Comparison of ENCODE assay signal across 15 cellular contexts in the genomic region with DNA sequence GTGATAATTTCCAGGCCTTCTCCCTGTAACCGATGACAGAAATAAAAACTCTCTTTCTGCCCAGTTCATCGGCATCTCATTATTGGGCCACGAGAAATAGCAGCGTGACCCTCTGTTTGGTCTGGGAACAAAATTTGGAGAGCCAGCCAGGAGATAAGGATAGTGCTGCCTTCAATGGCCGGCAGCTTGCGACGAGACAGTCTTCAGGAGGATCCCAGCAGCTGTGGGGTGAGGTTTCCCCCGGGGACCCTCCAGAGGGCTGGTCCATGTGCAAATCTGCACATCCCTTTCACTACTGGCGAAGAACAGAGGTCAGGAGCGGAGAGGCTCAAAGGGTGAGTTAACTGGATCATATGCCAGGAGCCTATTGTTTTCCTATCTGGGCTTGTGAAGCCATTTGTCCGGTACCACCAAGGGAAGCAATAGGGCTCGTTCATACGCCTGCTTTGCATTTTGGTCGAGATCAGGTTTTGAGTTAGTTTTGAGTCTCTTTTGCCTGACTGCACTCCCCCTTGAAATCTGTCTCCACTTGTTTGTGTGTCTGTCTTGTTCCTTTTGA. TPM values are rescaled to one million over a fixed set of nuclear protein-coding genes. Genes with fewer than 3 reads are reported as not detected.
A peak's percentile ranks its signal among the peaks of the same experiment; 100 is the strongest.
DNase-seq lines count a peak whose midpoint lies in the region; ATAC-seq, FAIRE-seq and TF ChIP-seq lines count a peak whose summit lies in the region.
"Had no signal": no experiment of that assay in that cellular context is flagged by ENCODE, and none has a peak within 500 bp of the region (broad histone marks: within the 10 kb centered on the region; RNA-seq: fewer than 3 reads in every experiment).

No MANE protein-coding gene starts in this region.

- no TSS peak for BruUV-seq in K562 (replicated peaks; lab: Mats Ljungman, UMichigan)

- H3K4me2 ChIP-seq in K562 (ENCODE audit: insufficient read depth, low read length) = no peak overlapping the region; the same call in 1 of the 2 replicates

- no peaks in the 10 kb centered on the region for H3K9me3 ChIP-seq in K562 (replicated peaks; ENCODE audit: control insufficient read depth, insufficient read depth, low read depth, low read length)
- no peaks in the 10 kb centered on the region for H3K9me3 ChIP-seq in vagina

- peaks cover 5 to 17% of the 10 kb centered on the region in 2 experiments; a peak in 3 of 5 replicates for H3K4me1 ChIP-seq in K562 (replicated peaks in 1 of 2; ENCODE audit: control insufficient read depth in 2 of 2, insufficient read depth in 2 of 2, low read length in 2 of 2)
- peaks cover 15% of the 10 kb centered on the region for H3K4me1 ChIP-seq in vagina

- no peaks in the 10 kb centered on the region for H3K79me2 ChIP-seq in K562 (ENCODE audit: control insufficient read depth, insufficient read depth, low read length)

- no peaks in the 10 kb centered on the region for H3K27me3 Mint-ChIP-seq in nephron (ENCODE audit: low read depth)
- H3K27me3 Mint-ChIP-seq in natural killer cell (ENCODE audit: low read depth in 2 of 2) = no peaks in the 10 kb centered on the region
- H3K27me3 Mint-ChIP-seq: CD4-positive, alpha-beta memory T cell had no signal

- no peak for TF ChIP-seq RAD21 in K562 (CRISPR knock-in tag; conservative IDR thresholded peaks at IDR 0.05 in 1 of 2, IDR thresholded peaks at IDR 0.05 in 1 of 2)

- H3K36me3 Mint-ChIP-seq in nephron (ENCODE audit: low read depth) (no peaks in the 10 kb centered on the region), natural killer cell (no peaks in the 10 kb centered on the region)
- H3K36me3 Mint-ChIP-seq: CD4-positive, alpha-beta memory T cell had no signal

- POLR2A ChIA-PET in K562 (lab: Yijun Ruan, JAX) = interaction anchor here (0.6 kb wide), 1 partner anchor 92 kb away, joined by 3 read pairs; no protein-coding TSS in a partner anchor

- TF ChIP-seq POLR2A in K562 (conservative IDR thresholded peaks at IDR 0.05) (no peak), vagina (IDR thresholded peaks at IDR 0.05) (no peak)

- no peak for TF ChIP-seq EP300 in K562 (IDR thresholded peaks at IDR 0.05; ENCODE audit: low read length)

- H2AFZ ChIP-seq in K562 (ENCODE audit: low read depth, low read length) = peak overlapping the region; percentile 77

- no peaks in the 10 kb centered on the region for H4K20me1 ChIP-seq in K562 (replicated peaks; ENCODE audit: control insufficient read depth, insufficient read depth, low read length)

- ATAC-seq in K562 = no peak
- ATAC-seq in left cardiac atrium = peak; percentile 64 to 66
- no peak for ATAC-seq in natural killer cell
- ATAC-seq in GM21737 (IDR thresholded peaks at IDR 0.05; ENCODE audit: unreplicated experiment) = no peak

- no peak overlapping the region for H3K27ac ChIP-seq in K562 (ENCODE audit: extremely low read depth, low read depth, low read length)
- H3K27ac ChIP-seq in vagina = peak overlapping the region; percentile 58

- 67% methylated on average over 13 of the region's 14 CpGs for WGBS in K562 (ENCODE audit: insufficient coverage, low coverage, missing lambda C conversion rate)

- no peaks in the 10 kb centered on the region for H3K9me3 Mint-ChIP-seq in nephron
- H3K9me3 Mint-ChIP-seq in natural killer cell = no peaks in the 10 kb centered on the region
- H3K9me3 Mint-ChIP-seq: CD4-positive, alpha-beta memory T cell had no signal

- no peaks in the 10 kb centered on the region for H3K36me3 ChIP-seq in K562 (ENCODE audit: control insufficient read depth, insufficient read depth, low read length)
- H3K36me3 ChIP-seq in vagina = no peaks in the 10 kb centered on the region

- DNase-seq in K562 (ENCODE audit: extremely low read depth in 1 of 4, low spot score in 3 of 4) (no peak), left cardiac atrium (no peak), vagina (ENCODE audit: extremely low spot score in 2 of 2) (no peak), natural killer cell (no peak)
- no peak for DNase-seq in activated CD4-positive, CD25-positive, alpha-beta regulatory T cell treated with anti-CD3 and anti-CD28 coated beads, Interleukin-2, amount 50 U/mL, for 72 hours
- DNase-seq: CD4-positive, alpha-beta memory T cell; HCEC 1CT; MV-4-11; NCI-H1417; NCI-H187 treated with DMSO at 0.1 percent for 48 hours; NCI-H526 treated with DMSO at 0.1 percent for 48 hours; SIG-M5 had no signal

- H3K27me3 ChIP-seq in K562 (ENCODE audit: control insufficient read depth in 2 of 2, insufficient read depth in 2 of 2, low read length in 2 of 2) = no peaks in the 10 kb centered on the region
- no peaks in the 10 kb centered on the region for H3K27me3 ChIP-seq in vagina

- TF ChIP-seq CTCF in K562 (IDR thresholded peaks at IDR 0.05 in 2 of 3, conservative IDR thresholded peaks at IDR 0.05 in 1 of 3; ENCODE audit: insufficient read depth in 2 of 3, low read depth in 1 of 3, low read length in 3 of 3) = no peak
- TF ChIP-seq CTCF in nephron (IDR thresholded peaks at IDR 0.05; ENCODE audit: unreplicated experiment in 3 of 3) = no peak
- no peak for TF ChIP-seq CTCF in vagina (IDR thresholded peaks at IDR 0.05)
- no peak for TF ChIP-seq CTCF in natural killer cell (IDR thresholded peaks at IDR 0.05)

- intact Hi-C loops in K562 (cut with micrococcal nuclease) (no loop called here), left cardiac atrium (cut with DNase I) (no loop called here), vagina (cut with DNase I) (loop anchor here (5.0 kb wide), 1 partner anchor 38 kb away; a partner anchor contains a TSS), natural killer cell (cut with micrococcal nuclease) (no loop called here)

- H3K9me1 ChIP-seq in K562 (ENCODE audit: control insufficient read depth, insufficient read depth, low read length) = no peaks in the 10 kb centered on the region

- no peak overlapping the region for H3K4me3 ChIP-seq in K562
- H3K4me3 ChIP-seq in vagina = peak overlapping the region; percentile 4 to 23

- H3K4me3 Mint-ChIP-seq in nephron = no peak overlapping the region
- H3K4me3 Mint-ChIP-seq in natural killer cell = no peak overlapping the region
- H3K4me3 Mint-ChIP-seq: CD4-positive, alpha-beta memory T cell had no signal

- H3K4me1 Mint-ChIP-seq in nephron = peaks cover 15% of the 10 kb centered on the region
- no peaks in the 10 kb centered on the region for H3K4me1 Mint-ChIP-seq in natural killer cell
- H3K4me1 Mint-ChIP-seq: CD4-positive, alpha-beta memory T cell had no signal

- peak; percentile 40 for FAIRE-seq in K562 (lab: Jason Lieb, UNC)
- FAIRE-seq: RCC 7860 had no signal

- in situ Hi-C loops in K562 (cut with MboI) = no loop called here

- H3K9ac ChIP-seq in K562 (ENCODE audit: insufficient read depth in 1 of 2, low read depth in 2 of 2, low read length in 2 of 2) = no peak overlapping the region

- H3K27ac Mint-ChIP-seq in nephron (peak overlapping the region; percentile 44 to 74 (median 54)), natural killer cell (no peak overlapping the region)
- H3K27ac Mint-ChIP-seq: CD4-positive, alpha-beta memory T cell had no signal

- CTCF ChIA-PET in K562 (lab: Yijun Ruan, JAX; ENCODE audit: low intra/inter-chr PET ratio) = no interaction called here

RNA-seq across cellular contexts. Expression of a gene that starts 4.8 kb away (rescaled TPM):
- total RNA-seq in K562 (2011; cell fraction: chromatin; rRNA removed; ENCODE audit: low replicate concordance) = 0.86 TPM in 1 of 2 replicates, not detected in the other
- total RNA-seq in K562 (2011; cell fraction: nucleolus; rRNA removed) = not detected in 2 replicates
- 1.1 TPM in 1 of 2 replicates, not detected in the other for total RNA-seq in K562 (2011; cell fraction: nucleoplasm; rRNA removed)
- total RNA-seq in K562 (2014; rRNA removed) (not detected in 2 replicates), K562 (2014; rRNA removed; fragmentation: Illumina TruSeq; extraction: Trizol) (not detected in 2 replicates), K562 (2015; rRNA removed; fragmentation: Illumina TruSeq; extraction: Trizol) (not detected in 2 replicates), K562 (2021) (not detected in 2 replicates), left cardiac atrium (not detected), vagina (5.4 TPM), natural killer cell (not detected)
- polyA plus RNA-seq in K562 (2011; rRNA removed) (0.06 and 0.07 TPM in 2 replicates), K562 (2014; fragmentation: Illumina TruSeq; extraction: Trizol) (not detected in 2 replicates), K562 (2014; fragmentation: Nextera tagmentation; extraction: Ambion mirVana) (not detected), K562 (2014; rRNA removed) (0.09 TPM in 1 of 2 replicates, not detected in the other)
- polyA plus RNA-seq in K562 (2011; cell fraction: cytosol; rRNA removed) = 0.10 TPM in 1 of 2 replicates, not detected in the other
- polyA plus RNA-seq in K562 (2011; cell fraction: nucleus; rRNA removed) = 0.18 and 0.20 TPM in 2 replicates
- not detected in 2 replicates for polyA plus RNA-seq in K562 (2012)
- not detected in 2 replicates for polyA minus RNA-seq in K562 (2011; rRNA and poly(A)+ RNA removed)
- not detected in 2 replicates for polyA minus RNA-seq in K562 (2011; cell fraction: cytosol; rRNA and poly(A)+ RNA removed)
- 0.67 TPM in 1 of 2 replicates, not detected in the other for polyA minus RNA-seq in K562 (2011; cell fraction: nucleus; rRNA and poly(A)+ RNA removed)
- polyA plus RNA-seq: CD4-positive, alpha-beta memory T cell had no signal

RNA-seq across cellular contexts. Expression of a gene that starts 14.1 kb away (rescaled TPM):
- total RNA-seq in K562 (2011; cell fraction: chromatin; rRNA removed; ENCODE audit: low replicate concordance) = 312 and 387 TPM in 2 replicates
- 235 and 245 TPM in 2 replicates for total RNA-seq in K562 (2011; cell fraction: nucleolus; rRNA removed)
- total RNA-seq in K562 (2011; cell fraction: nucleoplasm; rRNA removed) = 205 and 234 TPM in 2 replicates
- total RNA-seq in K562 (2014; rRNA removed) (63.5 and 83.7 TPM in 2 replicates), K562 (2014; rRNA removed; fragmentation: Illumina TruSeq; extraction: Trizol) (62.6 and 65.6 TPM in 2 replicates), K562 (2015; rRNA removed; fragmentation: Illumina TruSeq; extraction: Trizol) (75.6 and 80.3 TPM in 2 replicates), K562 (2021) (82.7 and 83.6 TPM in 2 replicates), left cardiac atrium (10 to 100 TPM; 33.8 to 39.0 TPM), vagina (77.1 TPM), natural killer cell (10 to 100 TPM; 62.8 to 79.2 (median 74.1) TPM)
- polyA plus RNA-seq in K562 (2011; rRNA removed) (119 and 168 TPM in 2 replicates), K562 (2014; fragmentation: Illumina TruSeq; extraction: Trizol) (97.6 and 105 TPM in 2 replicates), K562 (2014; fragmentation: Nextera tagmentation; extraction: Ambion mirVana) (100 to 1,000 TPM in 1 of 2 experiments, 10 to 100 TPM in 1; 90.0 to 150 TPM), K562 (2014; rRNA removed) (119 and 131 TPM in 2 replicates)
- polyA plus RNA-seq in K562 (2011; cell fraction: cytosol; rRNA removed) = 85.7 and 125 TPM in 2 replicates
- 549 and 894 TPM in 2 replicates for polyA plus RNA-seq in K562 (2011; cell fraction: nucleus; rRNA removed)
- 57.2 and 95.2 TPM in 2 replicates for polyA plus RNA-seq in K562 (2012)
- 40.4 and 53.4 TPM in 2 replicates for polyA minus RNA-seq in K562 (2011; rRNA and poly(A)+ RNA removed)
- polyA minus RNA-seq in K562 (2011; cell fraction: cytosol; rRNA and poly(A)+ RNA removed) = 18.0 and 21.2 TPM in 2 replicates
- polyA minus RNA-seq in K562 (2011; cell fraction: nucleus; rRNA and poly(A)+ RNA removed) = 67.7 and 105 TPM in 2 replicates

RNA-seq across cellular contexts. Expression of a gene that starts 21.0 kb away (rescaled TPM):
- total RNA-seq in K562 (2011; cell fraction: chromatin; rRNA removed; ENCODE audit: low replicate concordance) = 236 and 348 TPM in 2 replicates
- total RNA-seq in K562 (2011; cell fraction: nucleolus; rRNA removed) = 137 and 162 TPM in 2 replicates
- 212 and 255 TPM in 2 replicates for total RNA-seq in K562 (2011; cell fraction: nucleoplasm; rRNA removed)
- total RNA-seq in K562 (2014; rRNA removed) (44.5 and 62.1 TPM in 2 replicates), K562 (2014; rRNA removed; fragmentation: Illumina TruSeq; extraction: Trizol) (24.9 and 28.2 TPM in 2 replicates), K562 (2015; rRNA removed; fragmentation: Illumina TruSeq; extraction: Trizol) (27.5 and 28.5 TPM in 2 replicates), K562 (2021) (37.4 and 41.0 TPM in 2 replicates), left cardiac atrium (100 to 1,000 TPM; 212 to 215 TPM), vagina (307 TPM), natural killer cell (10 to 100 TPM; 11.2 to 14.6 (median 13.6) TPM)
- polyA plus RNA-seq in K562 (2011; rRNA removed) (66.3 and 105 TPM in 2 replicates), K562 (2014; fragmentation: Illumina TruSeq; extraction: Trizol) (81.2 and 81.3 TPM in 2 replicates), K562 (2014; fragmentation: Nextera tagmentation; extraction: Ambion mirVana) (10 to 100 TPM; 10.1 to 22.9 TPM), K562 (2014; rRNA removed) (59.3 and 67.3 TPM in 2 replicates)
- polyA plus RNA-seq in K562 (2011; cell fraction: cytosol; rRNA removed) = 81.1 and 138 TPM in 2 replicates
- 200 and 241 TPM in 2 replicates for polyA plus RNA-seq in K562 (2011; cell fraction: nucleus; rRNA removed)
- 41.0 and 60.2 TPM in 2 replicates for polyA plus RNA-seq in K562 (2012)
- 42.2 and 67.9 TPM in 2 replicates for polyA minus RNA-seq in K562 (2011; rRNA and poly(A)+ RNA removed)
- 15.7 and 39.4 TPM in 2 replicates for polyA minus RNA-seq in K562 (2011; cell fraction: cytosol; rRNA and poly(A)+ RNA removed)
- polyA minus RNA-seq in K562 (2011; cell fraction: nucleus; rRNA and poly(A)+ RNA removed) = 54.4 and 64.0 TPM in 2 replicates

RNA-seq across cellular contexts. Expression of a gene that starts 26.1 kb away (rescaled TPM):
- 0.19 TPM in 1 of 2 replicates, not detected in the other for total RNA-seq in K562 (2011; cell fraction: chromatin; rRNA removed; ENCODE audit: low replicate concordance)
- total RNA-seq in K562 (2011; cell fraction: nucleolus; rRNA removed) = not detected in 2 replicates
- not detected in 2 replicates for total RNA-seq in K562 (2011; cell fraction: nucleoplasm; rRNA removed)
- total RNA-seq in K562 (2014; rRNA removed) (0.18 and 0.24 TPM in 2 replicates), K562 (2014; rRNA removed; fragmentation: Illumina TruSeq; extraction: Trizol) (not detected in 2 replicates), K562 (2015; rRNA removed; fragmentation: Illumina TruSeq; extraction: Trizol) (not detected in 2 replicates), K562 (2021) (not detected in 2 replicates), left cardiac atrium (1 to 10 TPM in 1 of 2 donors, under 1 TPM in 1; 0.44 to 1.6 TPM), vagina (not detected), natural killer cell (not detected)
- polyA plus RNA-seq in K562 (2011; rRNA removed) (not detected in 2 replicates), K562 (2014; fragmentation: Illumina TruSeq; extraction: Trizol) (not detected in 2 replicates), K562 (2014; fragmentation: Nextera tagmentation; extraction: Ambion mirVana) (not detected), K562 (2014; rRNA removed) (not detected in 2 replicates)
- not detected in 2 replicates for polyA plus RNA-seq in K562 (2011; cell fraction: cytosol; rRNA removed)
- 0.33 TPM in 1 of 2 replicates, not detected in the other for polyA plus RNA-seq in K562 (2011; cell fraction: nucleus; rRNA removed)
- polyA plus RNA-seq in K562 (2012) = not detected in 2 replicates
- polyA minus RNA-seq in K562 (2011; rRNA and poly(A)+ RNA removed) = not detected in 2 replicates
- polyA minus RNA-seq in K562 (2011; cell fraction: cytosol; rRNA and poly(A)+ RNA removed) = not detected in 2 replicates
- polyA minus RNA-seq in K562 (2011; cell fraction: nucleus; rRNA and poly(A)+ RNA removed) = not detected in 2 replicates
- total RNA-seq: CD4-positive, alpha-beta memory T cell had no signal
- polyA plus RNA-seq: CD4-positive, alpha-beta memory T cell had no signal

RNA-seq across cellular contexts. Expression of a gene that starts 30.7 kb away (rescaled TPM):
- total RNA-seq in K562 (2011; cell fraction: chromatin; rRNA removed; ENCODE audit: low replicate concordance) = not detected in 2 replicates
- total RNA-seq in K562 (2011; cell fraction: nucleolus; rRNA removed) = not detected in 2 replicates
- not detected in 2 replicates for total RNA-seq in K562 (2011; cell fraction: nucleoplasm; rRNA removed)
- total RNA-seq in K562 (2014; rRNA removed) (not detected in 2 replicates), K562 (2014; rRNA removed; fragmentation: Illumina TruSeq; extraction: Trizol) (not detected in 2 replicates), K562 (2015; rRNA removed; fragmentation: Illumina TruSeq; extraction: Trizol) (not detected in 2 replicates), K562 (2021) (not detected in 2 replicates), left cardiac atrium (not detected), vagina (not detected), natural killer cell (not detected)
- polyA plus RNA-seq in K562 (2011; rRNA removed) (not detected in 2 replicates), K562 (2014; fragmentation: Illumina TruSeq; extraction: Trizol) (not detected in 2 replicates), K562 (2014; fragmentation: Nextera tagmentation; extraction: Ambion mirVana) (not detected), K562 (2014; rRNA removed) (not detected in 2 replicates)
- not detected in 2 replicates for polyA plus RNA-seq in K562 (2011; cell fraction: cytosol; rRNA removed)
- not detected in 2 replicates for polyA plus RNA-seq in K562 (2011; cell fraction: nucleus; rRNA removed)
- not detected in 2 replicates for polyA plus RNA-seq in K562 (2012)
- not detected in 2 replicates for polyA minus RNA-seq in K562 (2011; rRNA and poly(A)+ RNA removed)
- polyA minus RNA-seq in K562 (2011; cell fraction: cytosol; rRNA and poly(A)+ RNA removed) = not detected in 2 replicates
- not detected in 2 replicates for polyA minus RNA-seq in K562 (2011; cell fraction: nucleus; rRNA and poly(A)+ RNA removed)
- total RNA-seq: CD4-positive, alpha-beta memory T cell had no signal
- polyA plus RNA-seq: CD4-positive, alpha-beta memory T cell had no signal

Comparison
In these comparisons a context has a peak if more than half of its experiments do, and no peak if none do; other contexts are left out.
1. ATAC-seq: peak in left cardiac atrium (2 of 2); none in K562 (single experiment), natural killer cell (0 of 3) and GM21737 (single experiment).
2. H3K27ac Mint-ChIP-seq: peak in nephron (3 of 3); none in natural killer cell (0 of 2).